In genomic region chr11:64891880-64892279, GRCh38 we compare ENCODE assay signal across 23 cellular contexts. TPM values are rescaled to one million over a fixed set of nuclear protein-coding genes. Genes with fewer than 3 reads are reported as not detected.
A peak's percentile ranks its signal among the peaks of the same experiment; 100 is the strongest.
DNase-seq lines count a peak whose midpoint lies in the region; ATAC-seq, FAIRE-seq and TF ChIP-seq lines count a peak whose summit lies in the region.
"Had no signal": no experiment of that assay in that cellular context is flagged by ENCODE, and none has a peak within 500 bp of the region (broad histone marks: within the 10 kb centered on the region; RNA-seq: fewer than 3 reads in every experiment).

No MANE protein-coding gene starts in this region.

- H3K4me3 ChIP-seq in HepG2 (replicated peaks in 1 of 3; ENCODE audit: insufficient read depth in 1 of 3, low read depth in 2 of 3, low read length in 3 of 3) (peak overlapping the region; percentile 80 to 96 (median 95)), spleen (no peak overlapping the region)
- H3K4me3 ChIP-seq: esophagus squamous epithelium, SJSA1 had no signal

- TF ChIP-seq CTCF in HepG2 (CRISPR knock-in tag; IDR thresholded peaks at IDR 0.05) (no peak), spleen (IDR thresholded peaks at IDR 0.05 in 8 of 11, conservative IDR thresholded peaks at IDR 0.05 in 3 of 11) (no peak)

- no peak for TF ChIP-seq EP300 in HepG2 (IDR thresholded peaks at IDR 0.05; ENCODE audit: low read depth in 2 of 2, low read length in 2 of 2)
- no peak for TF ChIP-seq EP300 in HepG2 (CRISPR knock-in tag; IDR thresholded peaks at IDR 0.05; ENCODE audit: borderline replicate concordance)

- H3K9ac ChIP-seq in HepG2 (ENCODE audit: insufficient read depth, low read depth, low read length), result peak overlapping the region; percentile 96

- H3K27ac ChIP-seq in HepG2 (ENCODE audit: extremely low read length, insufficient read depth, low read length) (peak overlapping the region; percentile 88), spleen (peak overlapping the region in 5 of 8 donors; percentile 3 to 72 (median 48)), substantia nigra (ENCODE audit: low read depth, low read length, poor library complexity, severe bottlenecking) (no peak overlapping the region)
- H3K27ac ChIP-seq: esophagus squamous epithelium, SJSA1 had no signal

- WGBS in HepG2 (ENCODE audit: low lambda C conversion rate), result 50% methylated on average over 5 of the region's 5 CpGs
- WGBS in spleen, 5 donors, result 75 to 82% (median 79%) methylated on average over 5 of the region's 5 CpGs

- H3K36me3 Mint-ChIP-seq in activated CD4-positive, alpha-beta T cell treated with anti-CD3 and anti-CD28 coated beads, Interleukin-2, amount 10 ng/mL, durations not matched to agents 7 days and 5 days (ENCODE audit: low read depth), result peaks cover 4% of the 10 kb centered on the region
- no peaks in the 10 kb centered on the region for H3K36me3 Mint-ChIP-seq in activated naive CD8-positive, alpha-beta T cell treated with anti-CD3 and anti-CD28 coated beads, Interleukin-2, amount 10 ng/mL, durations not matched to agents 7 days and 5 days

- CTCF ChIA-PET in activated CD4-positive, alpha-beta T cell treated with anti-CD3 and anti-CD28 coated beads, Interleukin-2, amount 10 ng/mL, durations not matched to agents 7 days and 5 days (lab: Charles Lee), result interaction anchor here (29.3 kb wide), 1 partner anchor 37 kb away, joined by 732 read pairs; the partner anchor contains the start of gene CDC42BPG
- CTCF ChIA-PET in HepG2 (lab: Yijun Ruan, JAX; ENCODE audit: low intra/inter-chr PET ratio, low total read pairs), result interaction anchor here (3.9 kb wide), 1 partner anchor 45 kb away, joined by 72 read pairs; no protein-coding TSS in a partner anchor

- no peak overlapping the region for H2AFZ ChIP-seq in HepG2 (ENCODE audit: low read length)

- no TSS peak for BruUV-seq in HepG2 (replicated peaks; lab: Mats Ljungman, UMichigan)

- H3K9me3 Mint-ChIP-seq in activated CD4-positive, alpha-beta T cell treated with anti-CD3 and anti-CD28 coated beads, Interleukin-2, amount 10 ng/mL, durations not matched to agents 7 days and 5 days, result no peaks in the 10 kb centered on the region
- no peaks in the 10 kb centered on the region for H3K9me3 Mint-ChIP-seq in activated naive CD8-positive, alpha-beta T cell treated with anti-CD3 and anti-CD28 coated beads, Interleukin-2, amount 10 ng/mL, durations not matched to agents 7 days and 5 days
- H3K9me3 Mint-ChIP-seq: activated T-helper 2 cell treated with anti-CD3 and anti-CD28 coated beads, Interferon-gamma antibody, Interleukin-2, Interleukin-4, amounts not matched to agents 10 μg/mL and 5 μg/mL and 100 μg/mL, durations not matched to agents 14 hours and 24 hours and 36 hours; CD14-positive monocyte; stimulated activated naive CD8-positive, alpha-beta T cell treated with anti-CD3 and anti-CD28 coated beads, Interleukin-15, Interleukin-2, amounts not matched to agents 100 ng/mL and 50 ng/mL, for 24 hours had no signal

- peak overlapping the region; percentile 73 for H3K27ac Mint-ChIP-seq in activated CD4-positive, alpha-beta T cell treated with anti-CD3 and anti-CD28 coated beads, Interleukin-2, amount 10 ng/mL, durations not matched to agents 7 days and 5 days
- H3K27ac Mint-ChIP-seq in activated naive CD8-positive, alpha-beta T cell treated with anti-CD3 and anti-CD28 coated beads, Interleukin-2, amount 10 ng/mL, durations not matched to agents 7 days and 5 days, result peak overlapping the region; percentile 38
- H3K27ac Mint-ChIP-seq: CD14-positive monocyte; stimulated activated naive CD8-positive, alpha-beta T cell treated with anti-CD3 and anti-CD28 coated beads, Interleukin-15, Interleukin-2, amounts not matched to agents 100 ng/mL and 50 ng/mL, for 24 hours had no signal

- POLR2A ChIA-PET in activated CD4-positive, alpha-beta T cell treated with anti-CD3 and anti-CD28 coated beads, Interleukin-2, amount 10 ng/mL, durations not matched to agents 7 days and 5 days (lab: Charles Lee), result interaction anchor here (0.9 kb wide), 1 partner anchor 48 kb away, joined by 4 read pairs; the partner anchor contains the start of gene CDC42BPG
- POLR2A ChIA-PET in activated naive CD8-positive, alpha-beta T cell treated with anti-CD3 and anti-CD28 coated beads, Interleukin-2, amount 10 ng/mL, durations not matched to agents 7 days and 5 days (lab: Charles Lee), result interaction anchor here (24.3 kb wide), 1 partner anchor 34 kb away, joined by 782 read pairs; the partner anchor contains the start of gene CDC42BPG
- POLR2A ChIA-PET in HepG2 (lab: Yijun Ruan, JAX), result interaction anchor here (1.2 to 11.5 kb wide), 11 partner anchors 9 to 243 kb away, joined by 3 to 132 read pairs (median 6); partner anchors contain the start of genes ARL2, BATF2, CDC42BPG and EHD1

- no peaks in the 10 kb centered on the region; a peak in 1 of 5 replicates for H3K27me3 ChIP-seq in HepG2 (ENCODE audit: control insufficient read depth in 1 of 2, insufficient read depth in 2 of 2, low read length in 2 of 2)
- no peaks in the 10 kb centered on the region for H3K27me3 ChIP-seq in spleen (replicated peaks in 1 of 7)
- H3K27me3 ChIP-seq: esophagus squamous epithelium, SJSA1 had no signal

- peaks cover 0 to 5% of the 10 kb centered on the region in 2 experiments; a peak in 1 of 5 replicates for H3K36me3 ChIP-seq in HepG2 (replicated peaks in 1 of 2; ENCODE audit: control insufficient read depth in 1 of 2, insufficient read depth in 2 of 2, low read length in 2 of 2)
- peaks cover 0 to 25% (median 15%) of the 10 kb centered on the region in 6 donors for H3K36me3 ChIP-seq in spleen

- intact Hi-C loops in HepG2 (cut with micrococcal nuclease; ENCODE audit: unreplicated experiment), result no loop called here
- intact Hi-C loops in spleen (cut with DNase I; ENCODE audit: low total_unique reads), result no loop called here

- peaks cover 10% of the 10 kb centered on the region; the same call in 1 of the 2 replicates for H4K20me1 ChIP-seq in HepG2 (ENCODE audit: insufficient read depth, low read length)

- H3K27me3 Mint-ChIP-seq in activated CD4-positive, alpha-beta T cell treated with anti-CD3 and anti-CD28 coated beads, Interleukin-2, amount 10 ng/mL, durations not matched to agents 7 days and 5 days, result no peaks in the 10 kb centered on the region
- no peaks in the 10 kb centered on the region for H3K27me3 Mint-ChIP-seq in activated naive CD8-positive, alpha-beta T cell treated with anti-CD3 and anti-CD28 coated beads, Interleukin-2, amount 10 ng/mL, durations not matched to agents 7 days and 5 days
- H3K27me3 Mint-ChIP-seq: stimulated activated naive CD8-positive, alpha-beta T cell treated with anti-CD3 and anti-CD28 coated beads, Interleukin-15, Interleukin-2, amounts not matched to agents 100 ng/mL and 50 ng/mL, for 24 hours had no signal

- in situ Hi-C loops in HepG2 (cut with HindIII; ENCODE audit: extremely low pct_ligation_motif_present, low pct_unique_long_range_greater_than_20kb), result loop anchor here (5.0 kb wide), 2 partner anchors 45 to 105 kb away; no protein-coding TSS in a partner anchor

- peaks cover 69% of the 10 kb centered on the region for H3K4me1 ChIP-seq in HepG2 (ENCODE audit: insufficient read depth, low read length)
- peaks cover 26 to 62% (median 46%) of the 10 kb centered on the region in 6 donors for H3K4me1 ChIP-seq in spleen

- no peak for TF ChIP-seq RAD21 in HepG2 (CRISPR knock-in tag; IDR thresholded peaks at IDR 0.05)

- H3K4me3 Mint-ChIP-seq in activated CD4-positive, alpha-beta T cell treated with anti-CD3 and anti-CD28 coated beads, Interleukin-2, amount 10 ng/mL, durations not matched to agents 7 days and 5 days, result no peak overlapping the region
- no peak overlapping the region for H3K4me3 Mint-ChIP-seq in activated naive CD8-positive, alpha-beta T cell treated with anti-CD3 and anti-CD28 coated beads, Interleukin-2, amount 10 ng/mL, durations not matched to agents 7 days and 5 days
- H3K4me3 Mint-ChIP-seq: CD14-positive monocyte; stimulated activated naive CD8-positive, alpha-beta T cell treated with anti-CD3 and anti-CD28 coated beads, Interleukin-15, Interleukin-2, amounts not matched to agents 100 ng/mL and 50 ng/mL, for 24 hours had no signal

- H3K79me2 ChIP-seq in HepG2 (ENCODE audit: insufficient read depth, low read length), result peaks cover 27% of the 10 kb centered on the region

- H3K4me2 ChIP-seq in HepG2 (ENCODE audit: low read depth, low read length), result peak overlapping the region; percentile 94

- ATAC-seq in activated naive CD8-positive, alpha-beta T cell treated with anti-CD3 and anti-CD28 coated beads, Interleukin-2, amount 10 ng/mL, durations not matched to agents 7 days and 5 days (ENCODE audit: low read depth), result no peak
- ATAC-seq in HepG2, result no peak
- ATAC-seq: sciatic nerve had no signal

- H3K9me3 ChIP-seq in HepG2 (ENCODE audit: low read length) (no peaks in the 10 kb centered on the region), spleen (no peaks in the 10 kb centered on the region)
- H3K9me3 ChIP-seq: esophagus squamous epithelium, SJSA1 had no signal

- FAIRE-seq in HepG2 (lab: Jason Lieb, UNC), result no peak

- DNase-seq in activated CD4-positive, alpha-beta T cell treated with anti-CD3 and anti-CD28 coated beads, Interleukin-2, amount 10 ng/mL, durations not matched to agents 7 days and 5 days, result no peak
- no peak for DNase-seq in activated CD4-positive, alpha-beta T cell treated with anti-CD3 and anti-CD28 coated beads, Interleukin-2, amount 50 U/mL, for 4 hours
- no peak for DNase-seq in activated naive CD8-positive, alpha-beta T cell treated with anti-CD3 and anti-CD28 coated beads, Interleukin-2, amount 10 ng/mL, durations not matched to agents 7 days and 5 days
- DNase-seq in HepG2 (ENCODE audit: low spot score), result no peak
- DNase-seq in spleen, result no peak
- DNase-seq in substantia nigra (lab: John Stamatoyannopoulos, UW), result no peak
- DNase-seq in DMS114 treated with DMSO at 0.1 percent for 48 hours (lab: John Stamatoyannopoulos, UW; ENCODE audit: unreplicated experiment), result no peak
- no peak for DNase-seq in NCI-H2107 (lab: John Stamatoyannopoulos, UW)
- DNase-seq: activated CD4-positive, CD25-positive, alpha-beta regulatory T cell; DMS 273 treated with DMSO at 0.1 percent for 48 hours; esophagus squamous epithelium; GDM1; T-helper 2 cell had no signal

- TF ChIP-seq POLR2A in HepG2 (IDR thresholded peaks at IDR 0.05; ENCODE audit: insufficient read depth in 1 of 2, low read depth in 2 of 2, low read length in 2 of 2) (no peak), spleen (IDR thresholded peaks at IDR 0.05) (no peak)

- peaks cover 19% of the 10 kb centered on the region for H3K4me1 Mint-ChIP-seq in activated CD4-positive, alpha-beta T cell treated with anti-CD3 and anti-CD28 coated beads, Interleukin-2, amount 10 ng/mL, durations not matched to agents 7 days and 5 days
- H3K4me1 Mint-ChIP-seq in activated naive CD8-positive, alpha-beta T cell treated with anti-CD3 and anti-CD28 coated beads, Interleukin-2, amount 10 ng/mL, durations not matched to agents 7 days and 5 days, result peaks cover 10% of the 10 kb centered on the region

RNA-seq across cellular contexts. Expression of gene EHD1, which starts 13.5 kb away (rescaled TPM):
- 100 to 1,000 TPM; 131 to 149 TPM for total RNA-seq in activated CD4-positive, alpha-beta T cell treated with anti-CD3 and anti-CD28 coated beads, Interleukin-2, amount 10 ng/mL, durations not matched to agents 7 days and 5 days
- total RNA-seq in activated naive CD8-positive, alpha-beta T cell treated with anti-CD3 and anti-CD28 coated beads, Interleukin-2, amount 10 ng/mL, durations not matched to agents 7 days and 5 days, result 100 to 1,000 TPM; 187 to 195 TPM
- total RNA-seq in HepG2 (2016; rRNA removed; fragmentation: Illumina TruSeq; extraction: Trizol) (22.0 and 26.6 TPM in 2 replicates), spleen (100 to 1,000 TPM; 117 to 337 (median 201) TPM)
- total RNA-seq in HepG2 (2016; cell fraction: cytosol; rRNA removed; fragmentation: Illumina TruSeq; extraction: Trizol; ENCODE audit: low read depth), result 8.1 and 9.7 TPM in 2 replicates
- 22.9 and 29.1 TPM in 2 replicates for total RNA-seq in HepG2 (2016; cell fraction: insoluble cytoplasmic fraction; rRNA removed; fragmentation: Illumina TruSeq; extraction: Trizol)
- total RNA-seq in HepG2 (2016; cell fraction: membrane; rRNA removed; fragmentation: Illumina TruSeq; extraction: Trizol), result 11.0 and 11.5 TPM in 2 replicates
- 16.8 and 19.6 TPM in 2 replicates for total RNA-seq in HepG2 (2016; cell fraction: nucleus; rRNA removed; fragmentation: Illumina TruSeq; extraction: Trizol)
- polyA plus RNA-seq in HepG2 (2011; rRNA removed) (23.6 and 29.4 TPM in 2 replicates), spleen (10 to 100 TPM; 51.9 to 93.9 (median 53.7) TPM)
- polyA plus RNA-seq in HepG2 (2011; cell fraction: cytosol; rRNA removed), result 20.8 and 31.1 TPM in 2 replicates
- polyA plus RNA-seq in HepG2 (2011; cell fraction: nucleus; rRNA removed), result 42.3 and 43.0 TPM in 2 replicates
- polyA plus RNA-seq in HepG2 (2012), result 18.8 and 23.3 TPM in 2 replicates
- polyA plus RNA-seq in HepG2 (2016; cell fraction: cytosol; fragmentation: Illumina TruSeq; extraction: Trizol; ENCODE audit: low read depth), result 3.5 and 3.9 TPM in 2 replicates
- polyA plus RNA-seq in HepG2 (2016; cell fraction: insoluble cytoplasmic fraction; fragmentation: Illumina TruSeq; extraction: Trizol; ENCODE audit: low read depth), result 29.0 and 35.3 TPM in 2 replicates
- 7.9 and 9.3 TPM in 2 replicates for polyA plus RNA-seq in HepG2 (2016; cell fraction: membrane; fragmentation: Illumina TruSeq; extraction: Trizol; ENCODE audit: low read depth)
- polyA plus RNA-seq in HepG2 (2016; cell fraction: nucleus; fragmentation: Illumina TruSeq; extraction: Trizol; ENCODE audit: insufficient read depth, low read depth), result 33.4 and 34.4 TPM in 2 replicates
- polyA minus RNA-seq in HepG2 (2011; rRNA and poly(A)+ RNA removed; ENCODE audit: low replicate concordance), result 63.9 and 78.7 TPM in 2 replicates
- polyA minus RNA-seq in HepG2 (2011; cell fraction: cytosol; rRNA and poly(A)+ RNA removed), result 21.2 and 28.0 TPM in 2 replicates
- polyA minus RNA-seq in HepG2 (2011; cell fraction: nucleus; rRNA and poly(A)+ RNA removed), result 15.5 and 22.1 TPM in 2 replicates

RNA-seq across cellular contexts. Expression of gene ATG2A, which starts 25.1 kb away (rescaled TPM):
- total RNA-seq in activated CD4-positive, alpha-beta T cell treated with anti-CD3 and anti-CD28 coated beads, Interleukin-2, amount 10 ng/mL, durations not matched to agents 7 days and 5 days, result 10 to 100 TPM; 23.0 to 25.7 TPM
- total RNA-seq in activated naive CD8-positive, alpha-beta T cell treated with anti-CD3 and anti-CD28 coated beads, Interleukin-2, amount 10 ng/mL, durations not matched to agents 7 days and 5 days, result 10 to 100 TPM; 34.5 to 39.7 TPM
- total RNA-seq in HepG2 (2016; rRNA removed; fragmentation: Illumina TruSeq; extraction: Trizol) (6.5 and 6.7 TPM in 2 replicates), spleen (10 to 100 TPM; 32.7 to 57.3 (median 40.3) TPM)
- 5.0 and 5.3 TPM in 2 replicates for total RNA-seq in HepG2 (2016; cell fraction: cytosol; rRNA removed; fragmentation: Illumina TruSeq; extraction: Trizol; ENCODE audit: low read depth)
- 5.7 and 6.9 TPM in 2 replicates for total RNA-seq in HepG2 (2016; cell fraction: insoluble cytoplasmic fraction; rRNA removed; fragmentation: Illumina TruSeq; extraction: Trizol)
- 3.5 and 4.7 TPM in 2 replicates for total RNA-seq in HepG2 (2016; cell fraction: membrane; rRNA removed; fragmentation: Illumina TruSeq; extraction: Trizol)
- total RNA-seq in HepG2 (2016; cell fraction: nucleus; rRNA removed; fragmentation: Illumina TruSeq; extraction: Trizol), result 7.1 and 8.3 TPM in 2 replicates
- polyA plus RNA-seq in HepG2 (2011; rRNA removed) (8.0 and 13.2 TPM in 2 replicates), spleen (10 to 100 TPM; 14.3 to 30.3 (median 28.8) TPM)
- 4.6 and 6.5 TPM in 2 replicates for polyA plus RNA-seq in HepG2 (2011; cell fraction: cytosol; rRNA removed)
- 81.8 and 92.1 TPM in 2 replicates for polyA plus RNA-seq in HepG2 (2011; cell fraction: nucleus; rRNA removed)
- 14.9 and 21.4 TPM in 2 replicates for polyA plus RNA-seq in HepG2 (2012)
- 1.0 and 1.2 TPM in 2 replicates for polyA plus RNA-seq in HepG2 (2016; cell fraction: cytosol; fragmentation: Illumina TruSeq; extraction: Trizol; ENCODE audit: low read depth)
- polyA plus RNA-seq in HepG2 (2016; cell fraction: insoluble cytoplasmic fraction; fragmentation: Illumina TruSeq; extraction: Trizol; ENCODE audit: low read depth), result 5.5 and 7.6 TPM in 2 replicates
- 1.9 and 2.0 TPM in 2 replicates for polyA plus RNA-seq in HepG2 (2016; cell fraction: membrane; fragmentation: Illumina TruSeq; extraction: Trizol; ENCODE audit: low read depth)
- 19.9 and 22.1 TPM in 2 replicates for polyA plus RNA-seq in HepG2 (2016; cell fraction: nucleus; fragmentation: Illumina TruSeq; extraction: Trizol; ENCODE audit: insufficient read depth, low read depth)
- 20.7 and 23.4 TPM in 2 replicates for polyA minus RNA-seq in HepG2 (2011; rRNA and poly(A)+ RNA removed; ENCODE audit: low replicate concordance)
- 11.5 and 17.2 TPM in 2 replicates for polyA minus RNA-seq in HepG2 (2011; cell fraction: cytosol; rRNA and poly(A)+ RNA removed)
- 24.7 and 27.0 TPM in 2 replicates for polyA minus RNA-seq in HepG2 (2011; cell fraction: nucleus; rRNA and poly(A)+ RNA removed)

RNA-seq across cellular contexts. Expression of gene PPP2R5B, which starts 32.6 kb away (rescaled TPM):
- total RNA-seq in activated CD4-positive, alpha-beta T cell treated with anti-CD3 and anti-CD28 coated beads, Interleukin-2, amount 10 ng/mL, durations not matched to agents 7 days and 5 days, result 10 to 100 TPM; 12.0 to 13.7 TPM
- total RNA-seq in activated naive CD8-positive, alpha-beta T cell treated with anti-CD3 and anti-CD28 coated beads, Interleukin-2, amount 10 ng/mL, durations not matched to agents 7 days and 5 days, result 10 to 100 TPM; 18.6 to 22.3 TPM
- total RNA-seq in HepG2 (2016; rRNA removed; fragmentation: Illumina TruSeq; extraction: Trizol) (1.6 and 2.3 TPM in 2 replicates), spleen (10 to 100 TPM; 21.9 to 45.1 (median 30.4) TPM)
- 0.53 and 0.61 TPM in 2 replicates for total RNA-seq in HepG2 (2016; cell fraction: cytosol; rRNA removed; fragmentation: Illumina TruSeq; extraction: Trizol; ENCODE audit: low read depth)
- 1.6 and 2.9 TPM in 2 replicates for total RNA-seq in HepG2 (2016; cell fraction: insoluble cytoplasmic fraction; rRNA removed; fragmentation: Illumina TruSeq; extraction: Trizol)
- total RNA-seq in HepG2 (2016; cell fraction: membrane; rRNA removed; fragmentation: Illumina TruSeq; extraction: Trizol), result 1.7 and 1.9 TPM in 2 replicates
- 1.9 and 2.8 TPM in 2 replicates for total RNA-seq in HepG2 (2016; cell fraction: nucleus; rRNA removed; fragmentation: Illumina TruSeq; extraction: Trizol)
- polyA plus RNA-seq in HepG2 (2011; rRNA removed) (8.3 and 12.6 TPM in 2 replicates), spleen (10 to 100 TPM; 10.8 to 25.4 (median 15.2) TPM)
- polyA plus RNA-seq in HepG2 (2011; cell fraction: cytosol; rRNA removed), result 5.2 and 5.5 TPM in 2 replicates
- 38.0 and 39.6 TPM in 2 replicates for polyA plus RNA-seq in HepG2 (2011; cell fraction: nucleus; rRNA removed)
- polyA plus RNA-seq in HepG2 (2012), result 6.5 and 7.2 TPM in 2 replicates
- polyA plus RNA-seq in HepG2 (2016; cell fraction: cytosol; fragmentation: Illumina TruSeq; extraction: Trizol; ENCODE audit: low read depth), result 0.45 and 0.76 TPM in 2 replicates
- polyA plus RNA-seq in HepG2 (2016; cell fraction: insoluble cytoplasmic fraction; fragmentation: Illumina TruSeq; extraction: Trizol; ENCODE audit: low read depth), result 1.6 and 2.0 TPM in 2 replicates
- 1.3 and 2.0 TPM in 2 replicates for polyA plus RNA-seq in HepG2 (2016; cell fraction: membrane; fragmentation: Illumina TruSeq; extraction: Trizol; ENCODE audit: low read depth)
- 6.5 and 7.0 TPM in 2 replicates for polyA plus RNA-seq in HepG2 (2016; cell fraction: nucleus; fragmentation: Illumina TruSeq; extraction: Trizol; ENCODE audit: insufficient read depth, low read depth)
- 4.2 and 6.0 TPM in 2 replicates for polyA minus RNA-seq in HepG2 (2011; rRNA and poly(A)+ RNA removed; ENCODE audit: low replicate concordance)
- 2.0 and 4.1 TPM in 2 replicates for polyA minus RNA-seq in HepG2 (2011; cell fraction: cytosol; rRNA and poly(A)+ RNA removed)
- polyA minus RNA-seq in HepG2 (2011; cell fraction: nucleus; rRNA and poly(A)+ RNA removed), result 4.6 and 4.8 TPM in 2 replicates

RNA-seq across cellular contexts. Expression of gene GPHA2, which starts 43.8 kb away (rescaled TPM):
- not detected for total RNA-seq in activated CD4-positive, alpha-beta T cell treated with anti-CD3 and anti-CD28 coated beads, Interleukin-2, amount 10 ng/mL, durations not matched to agents 7 days and 5 days
- not detected for total RNA-seq in activated naive CD8-positive, alpha-beta T cell treated with anti-CD3 and anti-CD28 coated beads, Interleukin-2, amount 10 ng/mL, durations not matched to agents 7 days and 5 days
- total RNA-seq in HepG2 (2016; rRNA removed; fragmentation: Illumina TruSeq; extraction: Trizol) (11.6 and 19.1 TPM in 2 replicates), spleen (not detected)
- total RNA-seq in HepG2 (2016; cell fraction: cytosol; rRNA removed; fragmentation: Illumina TruSeq; extraction: Trizol; ENCODE audit: low read depth), result 5.4 and 8.4 TPM in 2 replicates
- 14.5 and 23.6 TPM in 2 replicates for total RNA-seq in HepG2 (2016; cell fraction: insoluble cytoplasmic fraction; rRNA removed; fragmentation: Illumina TruSeq; extraction: Trizol)
- 9.9 and 10.1 TPM in 2 replicates for total RNA-seq in HepG2 (2016; cell fraction: membrane; rRNA removed; fragmentation: Illumina TruSeq; extraction: Trizol)
- 16.1 and 16.5 TPM in 2 replicates for total RNA-seq in HepG2 (2016; cell fraction: nucleus; rRNA removed; fragmentation: Illumina TruSeq; extraction: Trizol)
- polyA plus RNA-seq in HepG2 (2011; rRNA removed) (10.1 and 13.0 TPM in 2 replicates), spleen (1 to 10 TPM in 2 of 3 donors, under 1 TPM in 1; 0.89 to 4.4 (median 1.2) TPM)
- polyA plus RNA-seq in HepG2 (2011; cell fraction: cytosol; rRNA removed), result 9.1 and 24.9 TPM in 2 replicates
- 5.5 and 7.6 TPM in 2 replicates for polyA plus RNA-seq in HepG2 (2011; cell fraction: nucleus; rRNA removed)
- 4.9 and 6.7 TPM in 2 replicates for polyA plus RNA-seq in HepG2 (2012)
- 8.6 and 12.5 TPM in 2 replicates for polyA plus RNA-seq in HepG2 (2016; cell fraction: cytosol; fragmentation: Illumina TruSeq; extraction: Trizol; ENCODE audit: low read depth)
- 17.0 and 17.6 TPM in 2 replicates for polyA plus RNA-seq in HepG2 (2016; cell fraction: insoluble cytoplasmic fraction; fragmentation: Illumina TruSeq; extraction: Trizol; ENCODE audit: low read depth)
- polyA plus RNA-seq in HepG2 (2016; cell fraction: membrane; fragmentation: Illumina TruSeq; extraction: Trizol; ENCODE audit: low read depth), result 11.7 and 13.3 TPM in 2 replicates
- polyA plus RNA-seq in HepG2 (2016; cell fraction: nucleus; fragmentation: Illumina TruSeq; extraction: Trizol; ENCODE audit: insufficient read depth, low read depth), result 33.1 and 38.1 TPM in 2 replicates
- 18.7 TPM in 1 of 2 replicates, not detected in the other for polyA minus RNA-seq in HepG2 (2011; rRNA and poly(A)+ RNA removed; ENCODE audit: low replicate concordance)
- 2.4 TPM in 2 replicates for polyA minus RNA-seq in HepG2 (2011; cell fraction: cytosol; rRNA and poly(A)+ RNA removed)
- polyA minus RNA-seq in HepG2 (2011; cell fraction: nucleus; rRNA and poly(A)+ RNA removed), result 1.1 and 1.7 TPM in 2 replicates
- total RNA-seq: A172; activated T-helper 2 cell treated with anti-CD3 and anti-CD28 coated beads, Interferon-gamma antibody, Interleukin-2, Interleukin-4, amounts not matched to agents 10 μg/mL and 5 μg/mL and 100 μg/mL, durations not matched to agents 14 hours and 24 hours and 36 hours; esophagus squamous epithelium; H4; left ventricle myocardium superior; osteoblast; sciatic nerve; SJSA1; urinary bladder had no signal
- polyA plus RNA-seq: CD14-positive monocyte, urinary bladder had no signal

RNA-seq across cellular contexts. Expression of gene CDC42BPG, which starts 47.4 kb away (rescaled TPM):
- total RNA-seq in activated CD4-positive, alpha-beta T cell treated with anti-CD3 and anti-CD28 coated beads, Interleukin-2, amount 10 ng/mL, durations not matched to agents 7 days and 5 days, result 1 to 10 TPM in 1 of 2 experiments, under 1 TPM in 1; 0.42 to 1.3 TPM
- 1 to 10 TPM; 3.4 to 3.5 TPM for total RNA-seq in activated naive CD8-positive, alpha-beta T cell treated with anti-CD3 and anti-CD28 coated beads, Interleukin-2, amount 10 ng/mL, durations not matched to agents 7 days and 5 days
- 0.77 and 1.4 TPM in 2 replicates for total RNA-seq in HepG2 (2016; rRNA removed; fragmentation: Illumina TruSeq; extraction: Trizol)
- 0.10 and 0.35 TPM in 2 replicates for total RNA-seq in HepG2 (2016; cell fraction: cytosol; rRNA removed; fragmentation: Illumina TruSeq; extraction: Trizol; ENCODE audit: low read depth)
- total RNA-seq in HepG2 (2016; cell fraction: insoluble cytoplasmic fraction; rRNA removed; fragmentation: Illumina TruSeq; extraction: Trizol), result 0.42 and 1.4 TPM in 2 replicates
- 0.37 and 0.38 TPM in 2 replicates for total RNA-seq in HepG2 (2016; cell fraction: membrane; rRNA removed; fragmentation: Illumina TruSeq; extraction: Trizol)
- 1.8 and 2.0 TPM in 2 replicates for total RNA-seq in HepG2 (2016; cell fraction: nucleus; rRNA removed; fragmentation: Illumina TruSeq; extraction: Trizol)
- 0.55 and 0.99 TPM in 2 replicates for polyA plus RNA-seq in HepG2 (2011; rRNA removed)
- 0.34 and 0.54 TPM in 2 replicates for polyA plus RNA-seq in HepG2 (2011; cell fraction: cytosol; rRNA removed)
- polyA plus RNA-seq in HepG2 (2011; cell fraction: nucleus; rRNA removed), result 6.3 and 7.3 TPM in 2 replicates
- polyA plus RNA-seq in HepG2 (2012), result 1.2 and 1.3 TPM in 2 replicates
- 0.06 and 0.11 TPM in 2 replicates for polyA plus RNA-seq in HepG2 (2016; cell fraction: cytosol; fragmentation: Illumina TruSeq; extraction: Trizol; ENCODE audit: low read depth)
- polyA plus RNA-seq in HepG2 (2016; cell fraction: insoluble cytoplasmic fraction; fragmentation: Illumina TruSeq; extraction: Trizol; ENCODE audit: low read depth), result 0.63 and 0.75 TPM in 2 replicates
- 0.24 and 0.70 TPM in 2 replicates for polyA plus RNA-seq in HepG2 (2016; cell fraction: membrane; fragmentation: Illumina TruSeq; extraction: Trizol; ENCODE audit: low read depth)
- 4.9 and 5.6 TPM in 2 replicates for polyA plus RNA-seq in HepG2 (2016; cell fraction: nucleus; fragmentation: Illumina TruSeq; extraction: Trizol; ENCODE audit: insufficient read depth, low read depth)
- polyA minus RNA-seq in HepG2 (2011; rRNA and poly(A)+ RNA removed; ENCODE audit: low replicate concordance), result 1.3 and 2.7 TPM in 2 replicates
- 0.59 and 1.6 TPM in 2 replicates for polyA minus RNA-seq in HepG2 (2011; cell fraction: cytosol; rRNA and poly(A)+ RNA removed)
- 1.9 and 4.0 TPM in 2 replicates for polyA minus RNA-seq in HepG2 (2011; cell fraction: nucleus; rRNA and poly(A)+ RNA removed)
- total RNA-seq in spleen, result 1 to 10 TPM; 1.9 to 4.6 (median 2.6) TPM
- polyA plus RNA-seq in spleen, result 1 to 10 TPM in 2 of 3 donors, under 1 TPM in 1; 0.74 to 2.0 (median 1.0) TPM
- polyA plus RNA-seq: CD14-positive monocyte had no signal

Comparison
In these comparisons a context has a peak if more than half of its experiments do, and no peak if none do; other contexts are left out.
1. H3K4me3 ChIP-seq: peak in HepG2 (3 of 3); none in spleen (0 of 8).